Comparison of ENCODE assay signal across 12 cellular contexts in genomic region chrX:13418126-13419091, GRCh38.
A peak's percentile ranks its signal among the peaks of the same experiment; 100 is the strongest.
DNase-seq lines count a peak whose midpoint lies in the region; ATAC-seq and TF ChIP-seq lines count a peak whose summit lies in the region.
"Had no signal": no experiment of that assay in that cellular context is flagged by ENCODE, and none has a peak within 500 bp of the region (broad histone marks: within the 10 kb centered on the region; RNA-seq: fewer than 3 reads in every experiment).

No MANE protein-coding gene starts in this region.

- H3K4me1 ChIP-seq in RWPE2 (ENCODE audit: insufficient read depth, poor library complexity, severe bottlenecking) (peaks cover 5% of the 10 kb centered on the region), trophoblast cell (ENCODE audit: control insufficient read depth in 1 of 2, insufficient read depth in 2 of 2, low read length in 2 of 2) (peaks cover 0 to 2% of the 10 kb centered on the region in 2 experiments), Karpas-422 (ENCODE audit: low read length) (peaks cover 13% of the 10 kb centered on the region)

- H3K14ac ChIP-seq in trophoblast cell (ENCODE audit: low read length): no peak overlapping the region

- no peak overlapping the region for H3K4me3 ChIP-seq in RWPE2 (ENCODE audit: severe bottlenecking)
- H3K4me3 ChIP-seq in trophoblast cell (ENCODE audit: low read depth, low read length): no peak overlapping the region
- H3K4me3 ChIP-seq in Karpas-422 (ENCODE audit: low read length): no peak overlapping the region

- H3K79me2 ChIP-seq in trophoblast cell (ENCODE audit: control insufficient read depth, insufficient read depth, low read length, poor library complexity): no peaks in the 10 kb centered on the region
- no peaks in the 10 kb centered on the region for H3K79me2 ChIP-seq in Karpas-422 (ENCODE audit: low read length)

- H4K20me1 ChIP-seq in Karpas-422 (ENCODE audit: insufficient read depth, low read depth, low read length): no peaks in the 10 kb centered on the region

- ATAC-seq in RWPE2 (ENCODE audit: low read depth): peak; percentile 29; the same call in 1 of the 3 replicates
- no peak for ATAC-seq in GM21528 (IDR thresholded peaks at IDR 0.05; ENCODE audit: low FRiP score, unreplicated experiment)
- ATAC-seq: activated CD8-positive, alpha-beta memory T cell treated with anti-CD3 and anti-CD28 coated beads, Interleukin-2, amount 10 ng/mL, durations not matched to agents 7 days and 5 days; activated naive CD8-positive, alpha-beta T cell treated with anti-CD3 and anti-CD28 coated beads, Interleukin-2, amount 50 U/mL, for 24 hours; naive thymus-derived CD8-positive, alpha-beta T cell had no signal

- H3K27me3 ChIP-seq in RWPE2 (ENCODE audit: insufficient read depth, poor library complexity, severe bottlenecking): no peaks in the 10 kb centered on the region
- no peaks in the 10 kb centered on the region for H3K27me3 ChIP-seq in trophoblast cell (ENCODE audit: insufficient read depth, low read length)
- H3K27me3 ChIP-seq in Karpas-422 (ENCODE audit: low read length): no peaks in the 10 kb centered on the region

- H2BK120ac ChIP-seq in trophoblast cell (ENCODE audit: insufficient read depth, low read length, poor library complexity): no peak overlapping the region

- no peak overlapping the region for H3K18ac ChIP-seq in trophoblast cell (ENCODE audit: low read length)

- no peak overlapping the region for H3K4me2 ChIP-seq in trophoblast cell (ENCODE audit: low read length)
- no peak overlapping the region for H3K4me2 ChIP-seq in Karpas-422 (ENCODE audit: low read depth, low read length, poor library complexity, severe bottlenecking)

- H3K79me1 ChIP-seq in trophoblast cell (ENCODE audit: low read length): no peaks in the 10 kb centered on the region

- WGBS in trophoblast cell (ENCODE audit: extremely low coverage, insufficient coverage, insufficient read length): no CpG with 5 or more reads among the region's 8 CpGs

- no peak overlapping the region for H3K23ac ChIP-seq in trophoblast cell (ENCODE audit: low read length)

- H3K27ac ChIP-seq in RWPE2 (ENCODE audit: poor library complexity, severe bottlenecking) (peak overlapping the region; percentile 54), epithelial cell of prostate (peak overlapping the region; percentile 60), trophoblast cell (ENCODE audit: low read depth, low read length) (peak overlapping the region; percentile 45), Karpas-422 (ENCODE audit: low read length) (no peak overlapping the region)

- no peak overlapping the region for H4K12ac ChIP-seq in trophoblast cell (ENCODE audit: low read depth, low read length)

- H4K91ac ChIP-seq in trophoblast cell (ENCODE audit: low read depth, low read length): no peak overlapping the region

- H3K9me3 ChIP-seq in RWPE2 (ENCODE audit: severe bottlenecking): no peaks in the 10 kb centered on the region
- no peaks in the 10 kb centered on the region for H3K9me3 ChIP-seq in trophoblast cell (ENCODE audit: insufficient read depth, low read depth, low read length)
- H3K9me3 ChIP-seq in Karpas-422 (ENCODE audit: low read length): no peaks in the 10 kb centered on the region

- H4K8ac ChIP-seq in trophoblast cell (ENCODE audit: low read depth, low read length): no peak overlapping the region

- no peak overlapping the region for H2BK12ac ChIP-seq in trophoblast cell (ENCODE audit: low read length)

- H2AFZ ChIP-seq in trophoblast cell (ENCODE audit: insufficient read depth, low read length, poor library complexity): no peak overlapping the region
- no peak overlapping the region for H2AFZ ChIP-seq in Karpas-422 (ENCODE audit: low read length)

- no peaks in the 10 kb centered on the region for H3K9me2 ChIP-seq in Karpas-422 (replicated peaks; ENCODE audit: insufficient read depth, low read length)

- H3K4ac ChIP-seq in trophoblast cell (ENCODE audit: low read depth, low read length): no peak overlapping the region

- H3K36me3 ChIP-seq in RWPE2 (ENCODE audit: low read depth) (no peaks in the 10 kb centered on the region), trophoblast cell (ENCODE audit: control insufficient read depth in 1 of 2, insufficient read depth in 2 of 2, low read length in 2 of 2) (no peaks in the 10 kb centered on the region), Karpas-422 (ENCODE audit: insufficient read depth, low read length) (no peaks in the 10 kb centered on the region)

- no peak overlapping the region for H3K9ac ChIP-seq in trophoblast cell (ENCODE audit: low read length)
- H3K9ac ChIP-seq in Karpas-422 (ENCODE audit: low read length): no peak overlapping the region

- no peak overlapping the region for H2AK5ac ChIP-seq in trophoblast cell (ENCODE audit: low read length)

- DNase-seq in GM03348 (ENCODE audit: low spot score) (peak; percentile 17), RWPE2 (ENCODE audit: low spot score) (no peak), epithelial cell of prostate (ENCODE audit: low read depth, low spot score) (no peak), trophoblast cell (no peak), NCI-H2196 (lab: John Stamatoyannopoulos, UW; ENCODE audit: unreplicated experiment) (no peak), Karpas-422 (no peak), NCI-H146 treated with DMSO at 0.1 percent for 48 hours (lab: John Stamatoyannopoulos, UW; ENCODE audit: unreplicated experiment) (no peak)
- DNase-seq: activated CD8-positive, alpha-beta memory T cell treated with anti-CD3 and anti-CD28 coated beads, Interleukin-2, amount 10 ng/mL, durations not matched to agents 7 days and 5 days; activated naive CD8-positive, alpha-beta T cell treated with anti-CD3 and anti-CD28 coated beads, Interleukin-2, amount 50 U/mL, for 24 hours; naive thymus-derived CD8-positive, alpha-beta T cell; NCI-H187 had no signal

- H2BK5ac ChIP-seq in trophoblast cell (ENCODE audit: low read depth, low read length, poor library complexity): no peak overlapping the region

- no peak for TF ChIP-seq CTCF in RWPE2 (IDR thresholded peaks at IDR 0.05; ENCODE audit: poor library complexity, severe bottlenecking)
